8 cellular contexts compared by ENCODE assay signal in the genomic region with DNA sequence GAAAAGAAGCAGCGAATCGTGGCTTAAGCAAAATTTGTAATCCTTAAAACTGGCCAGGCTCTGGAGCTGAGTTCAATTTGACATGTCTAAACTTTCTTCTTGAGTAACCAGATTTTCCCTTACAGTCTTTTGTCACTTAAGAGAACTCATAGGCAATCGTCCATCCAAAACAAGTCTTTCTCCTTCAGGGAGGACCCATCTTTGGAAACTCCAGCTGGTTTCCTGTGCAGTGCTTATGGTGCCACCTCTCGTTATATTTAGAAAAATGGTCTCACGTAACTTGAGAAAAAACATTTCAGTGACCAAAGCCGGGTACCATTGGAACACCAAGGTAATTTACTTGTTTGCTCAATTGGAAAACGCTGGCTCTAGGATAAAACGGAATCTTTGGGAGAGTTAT. TPM values are rescaled to one million over a fixed set of nuclear protein-coding genes. Genes with fewer than 3 reads are reported as not detected.
A peak's percentile ranks its signal among the peaks of the same experiment; 100 is the strongest.
DNase-seq lines count a peak whose midpoint lies in the region; ATAC-seq, FAIRE-seq and TF ChIP-seq lines count a peak whose summit lies in the region.

No MANE protein-coding gene starts in this region.

- intact Hi-C loops in vagina (cut with DNase I): loop anchor here (10.0 kb wide), 1 partner anchor 541 kb away; a partner anchor contains a TSS

- H3K27ac ChIP-seq in vagina: peak overlapping the region; percentile 90

- DNase-seq in ELR (ENCODE audit: low read depth) (peak; percentile 58), NCI-H1694 (lab: John Stamatoyannopoulos, UW) (peak; percentile 29), bronchial epithelial cell (ENCODE audit: low read depth) (peak; percentile 63), lung microvascular endothelial cell (ENCODE audit: low read depth in 2 of 2) (peak; percentile 37 to 72), vagina (ENCODE audit: extremely low spot score in 2 of 2) (no peak), NCI-H446 treated with DMSO at 0.1 percent for 48 hours (lab: John Stamatoyannopoulos, UW) (no peak)

- TF ChIP-seq POLR2A in vagina (IDR thresholded peaks at IDR 0.05): no peak

- no peaks in the 10 kb centered on the region for H3K36me3 ChIP-seq in bronchial epithelial cell (ENCODE audit: control insufficient read depth, insufficient read depth, low read length)
- H3K36me3 ChIP-seq in vagina: no peaks in the 10 kb centered on the region

- ATAC-seq in GM19328 (IDR thresholded peaks at IDR 0.05; ENCODE audit: unreplicated experiment) (no peak), HG03457 (IDR thresholded peaks at IDR 0.05; ENCODE audit: unreplicated experiment) (no peak)

- FAIRE-seq in bronchial epithelial cell (lab: Jason Lieb, UNC): no peak

- H3K27me3 ChIP-seq in bronchial epithelial cell (ENCODE audit: control insufficient read depth, insufficient read depth, low read length) (no peaks in the 10 kb centered on the region), vagina (no peaks in the 10 kb centered on the region)

- H3K4me3 ChIP-seq in bronchial epithelial cell (ENCODE audit: low read depth, low read length) (peak overlapping the region; percentile 72), vagina (peak overlapping the region; percentile 79 to 88)

- peaks cover 45% of the 10 kb centered on the region for H3K4me1 ChIP-seq in vagina

- H3K9me3 ChIP-seq in vagina: no peaks in the 10 kb centered on the region

- TF ChIP-seq CTCF in bronchial epithelial cell (IDR thresholded peaks at IDR 0.05; ENCODE audit: insufficient read depth, low read length, severe bottlenecking) (no peak), vagina (IDR thresholded peaks at IDR 0.05) (no peak)

RNA-seq across cellular contexts. Expression of a gene that starts 1.9 kb away (rescaled TPM):
- total RNA-seq in bronchial epithelial cell: 107 and 124 TPM in 2 replicates
- 291 and 379 TPM in 2 replicates for total RNA-seq in lung microvascular endothelial cell
- total RNA-seq in vagina: 165 TPM

RNA-seq across cellular contexts. Expression of a gene that starts 45.4 kb away (rescaled TPM):
- total RNA-seq in bronchial epithelial cell (0.26 and 1.1 TPM in 2 replicates), lung microvascular endothelial cell (0.20 and 0.22 TPM in 2 replicates), vagina (35.1 TPM)

RNA-seq across cellular contexts. Expression of a gene that starts 57.5 kb away (rescaled TPM):
- 103 and 131 TPM in 2 replicates for total RNA-seq in bronchial epithelial cell
- total RNA-seq in lung microvascular endothelial cell: 68.7 and 70.0 TPM in 2 replicates
- total RNA-seq in vagina: 70.0 TPM

Comparison
In these comparisons a context has a peak if more than half of its experiments do, and no peak if none do; other contexts are left out.
1. DNase-seq: peak in ELR (single experiment), NCI-H1694 (single experiment), bronchial epithelial cell (single experiment) and lung microvascular endothelial cell (2 of 2); none in vagina (0 of 2) and NCI-H446 treated with DMSO at 0.1 percent for 48 hours (single experiment).
2. RNA of a gene that starts 45.4 kb away (total RNA-seq): 35.1 TPM in vagina (single experiment); 0.26 to 1.1 TPM in bronchial epithelial cell and 0.20 to 0.22 TPM in lung microvascular endothelial cell; every median in the first group is over 10 times any median in the second.